Comparison of ENCODE assay signal across 1 cellular context in genomic region chr10:48476279-48476982, GRCh38.
TF ChIP-seq lines count a peak whose summit lies in the region.

No MANE protein-coding gene starts in this region.

TF ChIP-seq in HepG2, 621 proteins besides CTCF, POLR2A, EP300 and RAD21 (continued from another document):
- TF ChIP-seq, protein P1, sequence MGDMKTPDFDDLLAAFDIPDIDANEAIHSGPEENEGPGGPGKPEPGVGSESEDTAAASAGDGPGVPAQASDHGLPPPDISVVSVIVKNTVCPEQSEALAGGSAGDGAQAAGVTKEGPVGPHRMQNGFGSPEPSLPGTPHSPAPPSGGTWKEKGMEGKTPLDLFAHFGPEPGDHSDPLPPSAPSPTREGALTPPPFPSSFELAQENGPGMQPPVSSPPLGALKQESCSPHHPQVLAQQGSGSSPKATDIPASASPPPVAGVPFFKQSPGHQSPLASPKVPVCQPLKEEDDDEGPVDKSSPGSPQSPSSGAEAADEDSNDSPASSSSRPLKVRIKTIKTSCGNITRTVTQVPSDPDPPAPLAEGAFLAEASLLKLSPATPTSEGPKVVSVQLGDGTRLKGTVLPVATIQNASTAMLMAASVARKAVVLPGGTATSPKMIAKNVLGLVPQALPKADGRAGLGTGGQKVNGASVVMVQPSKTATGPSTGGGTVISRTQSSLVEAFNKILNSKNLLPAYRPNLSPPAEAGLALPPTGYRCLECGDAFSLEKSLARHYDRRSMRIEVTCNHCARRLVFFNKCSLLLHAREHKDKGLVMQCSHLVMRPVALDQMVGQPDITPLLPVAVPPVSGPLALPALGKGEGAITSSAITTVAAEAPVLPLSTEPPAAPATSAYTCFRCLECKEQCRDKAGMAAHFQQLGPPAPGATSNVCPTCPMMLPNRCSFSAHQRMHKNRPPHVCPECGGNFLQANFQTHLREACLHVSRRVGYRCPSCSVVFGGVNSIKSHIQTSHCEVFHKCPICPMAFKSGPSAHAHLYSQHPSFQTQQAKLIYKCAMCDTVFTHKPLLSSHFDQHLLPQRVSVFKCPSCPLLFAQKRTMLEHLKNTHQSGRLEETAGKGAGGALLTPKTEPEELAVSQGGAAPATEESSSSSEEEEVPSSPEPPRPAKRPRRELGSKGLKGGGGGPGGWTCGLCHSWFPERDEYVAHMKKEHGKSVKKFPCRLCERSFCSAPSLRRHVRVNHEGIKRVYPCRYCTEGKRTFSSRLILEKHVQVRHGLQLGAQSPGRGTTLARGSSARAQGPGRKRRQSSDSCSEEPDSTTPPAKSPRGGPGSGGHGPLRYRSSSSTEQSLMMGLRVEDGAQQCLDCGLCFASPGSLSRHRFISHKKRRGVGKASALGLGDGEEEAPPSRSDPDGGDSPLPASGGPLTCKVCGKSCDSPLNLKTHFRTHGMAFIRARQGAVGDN (CRISPR knock-in tag; IDR thresholded peaks at IDR 0.05) = no peak
- TF ChIP-seq ZNF547 (CRISPR knock-in tag; IDR thresholded peaks at IDR 0.05) (no peak), PHF20 (CRISPR knock-in tag; IDR thresholded peaks at IDR 0.05) (no peak), SMAD3 (CRISPR knock-in tag; IDR thresholded peaks at IDR 0.05) (no peak), SAP130 (CRISPR knock-in tag; IDR thresholded peaks at IDR 0.05; ENCODE audit: low read depth) (no peak)
- TF ChIP-seq, protein P2, sequence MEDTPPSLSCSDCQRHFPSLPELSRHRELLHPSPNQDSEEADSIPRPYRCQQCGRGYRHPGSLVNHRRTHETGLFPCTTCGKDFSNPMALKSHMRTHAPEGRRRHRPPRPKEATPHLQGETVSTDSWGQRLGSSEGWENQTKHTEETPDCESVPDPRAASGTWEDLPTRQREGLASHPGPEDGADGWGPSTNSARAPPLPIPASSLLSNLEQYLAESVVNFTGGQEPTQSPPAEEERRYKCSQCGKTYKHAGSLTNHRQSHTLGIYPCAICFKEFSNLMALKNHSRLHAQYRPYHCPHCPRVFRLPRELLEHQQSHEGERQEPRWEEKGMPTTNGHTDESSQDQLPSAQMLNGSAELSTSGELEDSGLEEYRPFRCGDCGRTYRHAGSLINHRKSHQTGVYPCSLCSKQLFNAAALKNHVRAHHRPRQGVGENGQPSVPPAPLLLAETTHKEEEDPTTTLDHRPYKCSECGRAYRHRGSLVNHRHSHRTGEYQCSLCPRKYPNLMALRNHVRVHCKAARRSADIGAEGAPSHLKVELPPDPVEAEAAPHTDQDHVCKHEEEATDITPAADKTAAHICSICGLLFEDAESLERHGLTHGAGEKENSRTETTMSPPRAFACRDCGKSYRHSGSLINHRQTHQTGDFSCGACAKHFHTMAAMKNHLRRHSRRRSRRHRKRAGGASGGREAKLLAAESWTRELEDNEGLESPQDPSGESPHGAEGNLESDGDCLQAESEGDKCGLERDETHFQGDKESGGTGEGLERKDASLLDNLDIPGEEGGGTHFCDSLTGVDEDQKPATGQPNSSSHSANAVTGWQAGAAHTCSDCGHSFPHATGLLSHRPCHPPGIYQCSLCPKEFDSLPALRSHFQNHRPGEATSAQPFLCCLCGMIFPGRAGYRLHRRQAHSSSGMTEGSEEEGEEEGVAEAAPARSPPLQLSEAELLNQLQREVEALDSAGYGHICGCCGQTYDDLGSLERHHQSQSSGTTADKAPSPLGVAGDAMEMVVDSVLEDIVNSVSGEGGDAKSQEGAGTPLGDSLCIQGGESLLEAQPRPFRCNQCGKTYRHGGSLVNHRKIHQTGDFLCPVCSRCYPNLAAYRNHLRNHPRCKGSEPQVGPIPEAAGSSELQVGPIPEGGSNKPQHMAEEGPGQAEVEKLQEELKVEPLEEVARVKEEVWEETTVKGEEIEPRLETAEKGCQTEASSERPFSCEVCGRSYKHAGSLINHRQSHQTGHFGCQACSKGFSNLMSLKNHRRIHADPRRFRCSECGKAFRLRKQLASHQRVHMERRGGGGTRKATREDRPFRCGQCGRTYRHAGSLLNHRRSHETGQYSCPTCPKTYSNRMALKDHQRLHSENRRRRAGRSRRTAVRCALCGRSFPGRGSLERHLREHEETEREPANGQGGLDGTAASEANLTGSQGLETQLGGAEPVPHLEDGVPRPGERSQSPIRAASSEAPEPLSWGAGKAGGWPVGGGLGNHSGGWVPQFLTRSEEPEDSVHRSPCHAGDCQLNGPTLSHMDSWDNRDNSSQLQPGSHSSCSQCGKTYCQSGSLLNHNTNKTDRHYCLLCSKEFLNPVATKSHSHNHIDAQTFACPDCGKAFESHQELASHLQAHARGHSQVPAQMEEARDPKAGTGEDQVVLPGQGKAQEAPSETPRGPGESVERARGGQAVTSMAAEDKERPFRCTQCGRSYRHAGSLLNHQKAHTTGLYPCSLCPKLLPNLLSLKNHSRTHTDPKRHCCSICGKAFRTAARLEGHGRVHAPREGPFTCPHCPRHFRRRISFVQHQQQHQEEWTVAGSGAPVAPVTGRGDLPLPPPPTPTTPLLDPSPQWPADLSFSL (CRISPR knock-in tag; IDR thresholded peaks at IDR 0.05) = no peak
- TF ChIP-seq, protein P3, sequence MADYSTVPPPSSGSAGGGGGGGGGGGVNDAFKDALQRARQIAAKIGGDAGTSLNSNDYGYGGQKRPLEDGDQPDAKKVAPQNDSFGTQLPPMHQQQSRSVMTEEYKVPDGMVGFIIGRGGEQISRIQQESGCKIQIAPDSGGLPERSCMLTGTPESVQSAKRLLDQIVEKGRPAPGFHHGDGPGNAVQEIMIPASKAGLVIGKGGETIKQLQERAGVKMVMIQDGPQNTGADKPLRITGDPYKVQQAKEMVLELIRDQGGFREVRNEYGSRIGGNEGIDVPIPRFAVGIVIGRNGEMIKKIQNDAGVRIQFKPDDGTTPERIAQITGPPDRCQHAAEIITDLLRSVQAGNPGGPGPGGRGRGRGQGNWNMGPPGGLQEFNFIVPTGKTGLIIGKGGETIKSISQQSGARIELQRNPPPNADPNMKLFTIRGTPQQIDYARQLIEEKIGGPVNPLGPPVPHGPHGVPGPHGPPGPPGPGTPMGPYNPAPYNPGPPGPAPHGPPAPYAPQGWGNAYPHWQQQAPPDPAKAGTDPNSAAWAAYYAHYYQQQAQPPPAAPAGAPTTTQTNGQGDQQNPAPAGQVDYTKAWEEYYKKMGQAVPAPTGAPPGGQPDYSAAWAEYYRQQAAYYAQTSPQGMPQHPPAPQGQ (CRISPR knock-in tag; IDR thresholded peaks at IDR 0.05; ENCODE audit: borderline replicate concordance) = no peak
